Comparison of ENCODE assay signal across 16 cellular contexts in genomic region chr7:6655636-6656385, GRCh38.
"Had no signal": no experiment of that assay in that cellular context is flagged by ENCODE, and none has a peak within 500 bp of the region (broad histone marks: within the 10 kb centered on the region; RNA-seq: fewer than 3 reads in every experiment).

No MANE protein-coding gene starts in this region.

- ATAC-seq: activated naive CD8-positive, alpha-beta T cell treated with anti-CD3 and anti-CD28 coated beads, Interleukin-2, amount 50 U/mL, for 24 hours; left ventricle myocardium superior had no signal

- H3K27me3 ChIP-seq: ascending aorta, heart left ventricle, thyroid gland had no signal

- DNase-seq: activated CD4-positive, alpha-beta T cell treated with anti-CD3 and anti-CD28 coated beads, Interleukin-2, amount 10 ng/mL, durations not matched to agents 7 days and 5 days; activated CD8-positive, alpha-beta memory T cell treated with anti-CD3 and anti-CD28 coated beads for 24 hours; activated naive CD4-positive, alpha-beta T cell treated with Interleukin-2 at 50 U/mL for 16 hours; activated naive CD8-positive, alpha-beta T cell treated with anti-CD3 and anti-CD28 coated beads, Interleukin-2, amount 50 U/mL, for 24 hours; foreskin melanocyte; left ventricle myocardium superior; mesendoderm; nephron progenitor cell; stimulated activated CD4-positive, alpha-beta T cell treated with anti-CD3 and anti-CD28 coated beads, Interleukin-15, amount 100 ng/mL, for 24 hours; stimulated activated CD4-positive, alpha-beta T cell treated with anti-CD3 and anti-CD28 coated beads, Interleukin-4, amount 100 ng/mL, for 4 hours; T1000; thyroid gland had no signal

- H3K27me3 Mint-ChIP-seq: activated naive CD8-positive, alpha-beta T cell treated with anti-CD3 and anti-CD28 coated beads, Interleukin-2, amount 50 U/mL, for 24 hours had no signal

- H3K4me1 ChIP-seq: ascending aorta, heart left ventricle had no signal

- FAIRE-seq: bronchial epithelial cell, keratinocyte had no signal

- H3K9me3 ChIP-seq: thyroid gland had no signal

- H3K27ac ChIP-seq: ascending aorta, heart left ventricle, thyroid gland had no signal

- H3K4me3 Mint-ChIP-seq: activated CD4-positive, alpha-beta T cell treated with anti-CD3 and anti-CD28 coated beads, Interleukin-2, amount 10 ng/mL, durations not matched to agents 7 days and 5 days; activated naive CD8-positive, alpha-beta T cell treated with anti-CD3 and anti-CD28 coated beads, Interleukin-2, amount 50 U/mL, for 24 hours; nephron progenitor cell had no signal

- H3K4me3 ChIP-seq: ascending aorta, heart left ventricle, thyroid gland had no signal

- H3K27ac Mint-ChIP-seq: activated CD4-positive, alpha-beta T cell treated with anti-CD3 and anti-CD28 coated beads, Interleukin-2, amount 10 ng/mL, durations not matched to agents 7 days and 5 days; activated naive CD8-positive, alpha-beta T cell treated with anti-CD3 and anti-CD28 coated beads, Interleukin-2, amount 50 U/mL, for 24 hours; nephron progenitor cell had no signal

- H3K4me1 Mint-ChIP-seq: activated CD4-positive, alpha-beta T cell treated with anti-CD3 and anti-CD28 coated beads, Interleukin-2, amount 10 ng/mL, durations not matched to agents 7 days and 5 days; nephron progenitor cell had no signal
